Comparison of ENCODE assay signal across 15 cellular contexts in the genomic region with DNA sequence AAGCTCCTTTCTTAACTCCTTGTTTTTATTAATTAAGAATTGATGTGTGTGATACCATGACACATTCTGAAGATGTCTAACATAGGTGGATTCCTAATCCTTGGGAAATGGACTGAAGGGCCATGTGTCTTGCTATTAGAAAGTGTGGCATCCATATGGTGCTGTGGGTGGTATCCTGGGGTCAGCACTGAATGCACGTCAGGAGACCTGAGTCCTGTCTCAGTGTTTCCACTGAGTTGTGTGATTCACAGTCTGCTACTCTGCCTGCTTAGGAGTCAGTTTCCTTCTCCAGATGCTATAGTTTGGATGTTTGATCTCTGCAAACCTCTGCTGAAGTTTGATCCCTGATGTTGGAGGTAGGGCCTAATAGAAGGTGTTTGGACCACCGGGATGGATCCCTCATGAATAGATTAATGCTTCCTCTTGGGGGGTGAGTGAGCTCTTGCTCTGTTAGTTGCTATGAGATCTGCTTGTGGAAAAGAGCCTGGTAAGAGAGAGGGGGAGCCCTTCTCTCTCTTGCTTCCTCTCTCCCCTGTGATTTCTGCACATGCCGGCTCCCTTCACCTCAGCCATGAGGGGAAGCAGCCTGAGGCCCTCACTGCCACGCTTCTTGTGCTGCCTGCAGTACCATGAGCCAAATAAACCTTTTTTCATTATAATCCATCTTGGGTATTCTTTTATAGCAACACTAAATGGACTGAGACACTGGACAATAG.
DNase-seq lines count a peak whose midpoint lies in the region; TF ChIP-seq lines count a peak whose summit lies in the region.
"Had no signal": no experiment of that assay in that cellular context is flagged by ENCODE, and none has a peak within 500 bp of the region (broad histone marks: within the 10 kb centered on the region; RNA-seq: fewer than 3 reads in every experiment).

No MANE protein-coding gene starts in this region.

- no peak overlapping the region for H3K4me3 Mint-ChIP-seq in chondrocyte (ENCODE audit: unreplicated experiment)
- H3K4me3 Mint-ChIP-seq: CD4-positive, CD25-positive, alpha-beta regulatory T cell had no signal

- no peak overlapping the region for H3K4me3 ChIP-seq in HFF-Myc (replicated peaks; ENCODE audit: low read depth, low read length)

- no peaks in the 10 kb centered on the region for H3K9me3 Mint-ChIP-seq in chondrocyte (ENCODE audit: low read depth)

- no peaks in the 10 kb centered on the region for H3K36me3 Mint-ChIP-seq in chondrocyte (ENCODE audit: low read depth)
- H3K36me3 Mint-ChIP-seq: CD4-positive, CD25-positive, alpha-beta regulatory T cell had no signal

- peaks cover 77% of the 10 kb centered on the region for H3K4me1 Mint-ChIP-seq in chondrocyte (ENCODE audit: low read depth)
- H3K4me1 Mint-ChIP-seq: CD4-positive, CD25-positive, alpha-beta regulatory T cell had no signal

- DNase-seq in HFF-Myc (ENCODE audit: extremely low read depth, low read depth) (peak; percentile 37), chondrocyte (ENCODE audit: low spot score) (no peak), iris pigment epithelial cell (ENCODE audit: low read depth) (peak; percentile 34), SKM-1 treated with dmso at 0.1 percent for 144 hours (lab: John Stamatoyannopoulos, UW; ENCODE audit: unreplicated experiment) (no peak), NCI-H2107 (lab: John Stamatoyannopoulos, UW) (no peak), T-helper 9 cell (no peak)
- DNase-seq in activated CD8-positive, alpha-beta memory T cell treated with anti-CD3 and anti-CD28 coated beads, Interleukin-2, amount 50 U/mL, for 4 hours = no peak
- DNase-seq: CD4-positive, CD25-positive, alpha-beta regulatory T cell; DMS79 treated with DMSO at 0.1 percent for 48 hours; GOT3; Kasumi-1; NCI-H1694 treated with DMSO at 0.1 percent for 48 hours; NCI-H2081 treated with DMSO at 0.1 percent for 48 hours; NCI-H446; OCI-M1 had no signal

- no peaks in the 10 kb centered on the region for H3K27me3 Mint-ChIP-seq in chondrocyte (ENCODE audit: low read depth)
- H3K27me3 Mint-ChIP-seq: CD4-positive, CD25-positive, alpha-beta regulatory T cell had no signal

- H3K27ac Mint-ChIP-seq in chondrocyte (ENCODE audit: unreplicated experiment) = peak overlapping the region; percentile 20
- H3K27ac Mint-ChIP-seq: CD4-positive, CD25-positive, alpha-beta regulatory T cell had no signal

- TF ChIP-seq CTCF in HFF-Myc (IDR thresholded peaks at IDR 0.05; ENCODE audit: low read depth, low read length, missing control alignments) (no peak), chondrocyte (IDR thresholded peaks at IDR 0.05) (no peak)

Comparison
In these comparisons a context has a peak if more than half of its experiments do, and no peak if none do; other contexts are left out.
1. DNase-seq: peak in HFF-Myc (single experiment) and iris pigment epithelial cell (single experiment); none in chondrocyte (single experiment), SKM-1 treated with dmso at 0.1 percent for 144 hours (single experiment), activated CD8-positive, alpha-beta memory T cell treated with anti-CD3 and anti-CD28 coated beads, Interleukin-2, amount 50 U/mL, for 4 hours (single experiment), NCI-H2107 (single experiment) and T-helper 9 cell (single experiment).